In the genomic region with DNA sequence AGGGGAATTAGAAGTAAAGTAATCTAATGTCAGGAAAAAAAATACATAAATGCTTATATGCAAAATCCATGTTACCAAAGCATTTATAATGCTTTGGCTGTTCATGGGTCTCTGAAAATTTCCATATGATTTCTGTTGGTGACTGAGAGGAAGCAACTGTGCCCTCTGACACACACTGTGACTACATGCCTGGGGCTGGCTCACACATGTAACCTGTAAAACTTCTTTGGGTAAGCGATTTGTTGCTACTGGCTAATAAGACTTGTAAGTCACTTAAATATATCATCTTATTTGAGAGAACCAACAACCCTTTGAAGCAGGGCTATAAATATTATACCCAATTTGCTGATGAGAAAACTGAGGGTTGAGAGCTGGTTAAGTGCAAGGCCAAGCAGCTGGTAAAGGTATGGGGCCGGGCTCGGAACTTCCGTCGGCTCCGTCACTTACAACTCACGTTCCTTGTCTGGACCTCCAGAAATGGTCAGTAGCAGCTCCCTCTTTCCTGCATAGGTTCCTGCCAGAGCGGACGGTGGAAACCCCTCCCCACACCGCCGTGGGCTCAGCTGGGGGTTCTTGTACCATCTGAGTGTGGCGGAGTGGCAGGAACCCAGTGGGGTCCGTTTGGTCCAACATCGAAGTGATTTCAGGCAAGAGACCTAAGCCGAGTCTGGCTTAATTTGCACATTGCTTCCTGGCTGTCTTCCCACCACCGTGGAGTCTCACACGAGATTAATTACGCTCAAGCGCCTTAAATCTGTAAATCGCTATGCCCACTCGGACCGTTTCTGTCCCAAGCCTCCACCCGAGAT, we compare ENCODE assay signal across 8 cellular contexts. TPM values are rescaled to one million over a fixed set of nuclear protein-coding genes. Genes with fewer than 3 reads are reported as not detected.
DNase-seq lines count a peak whose midpoint lies in the region; ATAC-seq and TF ChIP-seq lines count a peak whose summit lies in the region.

No MANE protein-coding gene starts in this region.

- 12% methylated on average over 7 of the region's 23 CpGs for WGBS in suprapubic skin

- no peak for ATAC-seq in GM19467 (IDR thresholded peaks at IDR 0.05; ENCODE audit: unreplicated experiment)

- peak overlapping the region; percentile 83 for H3K4me3 ChIP-seq in suprapubic skin

- TF ChIP-seq EP300 in suprapubic skin (IDR thresholded peaks at IDR 0.05), result no peak

- no peaks in the 10 kb centered on the region for H3K9me3 ChIP-seq in suprapubic skin

- H3K27ac ChIP-seq in layer of hippocampus (ENCODE audit: low read depth, low read length), result peak overlapping the region; percentile 66
- peak overlapping the region; percentile 58 for H3K27ac ChIP-seq in suprapubic skin

- TF ChIP-seq CTCF in suprapubic skin (IDR thresholded peaks at IDR 0.05), result no peak

- H3K36me3 ChIP-seq in suprapubic skin, result peaks cover 26% of the 10 kb centered on the region

- no peak for TF ChIP-seq POLR2A in suprapubic skin (IDR thresholded peaks at IDR 0.05)

- peak; percentile 27 for DNase-seq in Daoy (ENCODE audit: low read depth)
- peak; percentile 26 for DNase-seq in HT1080 (ENCODE audit: low read depth)
- DNase-seq in amniotic epithelial cell (ENCODE audit: low read depth), result peak; percentile 44
- DNase-seq in suprapubic skin (ENCODE audit: low spot score in 2 of 2), result no peak
- DNase-seq in NCI-H1694 treated with DMSO at 0.1 percent for 48 hours (lab: John Stamatoyannopoulos, UW), result no peak
- no peak for DNase-seq in NCI-H526 treated with DMSO at 0.1 percent for 48 hours (lab: John Stamatoyannopoulos, UW)

- H3K27me3 ChIP-seq in layer of hippocampus (ENCODE audit: control insufficient read depth, insufficient read depth, low read length) (no peaks in the 10 kb centered on the region), suprapubic skin (no peaks in the 10 kb centered on the region)

- H3K4me1 ChIP-seq in suprapubic skin, result peaks cover 34% of the 10 kb centered on the region

RNA-seq across cellular contexts. Expression of a gene that starts 0.7 kb away (rescaled TPM):
- 38.5 and 43.9 TPM in 2 replicates for total RNA-seq in Daoy (2014; rRNA removed; shearing (Covaris generic))
- total RNA-seq in HT1080 (2014; rRNA removed; shearing (Covaris generic)), result 71.0 and 78.0 TPM in 2 replicates
- 61.9 and 66.7 TPM in 2 replicates for polyA plus RNA-seq in HT1080 (2015; cell fraction: cytosol; rRNA removed)
- polyA plus RNA-seq in HT1080 (2015; cell fraction: nucleus; rRNA removed), result 43.0 and 44.7 TPM in 2 replicates
- total RNA-seq in suprapubic skin, result 10 to 100 TPM; 16.4 to 21.3 (median 20.2) TPM

RNA-seq across cellular contexts. Expression of a gene that starts 3.1 kb away (rescaled TPM):
- 10.9 and 22.6 TPM in 2 replicates for total RNA-seq in Daoy (2014; rRNA removed; shearing (Covaris generic))
- total RNA-seq in HT1080 (2014; rRNA removed; shearing (Covaris generic)), result 17.7 and 20.4 TPM in 2 replicates
- polyA plus RNA-seq in HT1080 (2015; cell fraction: cytosol; rRNA removed), result 9.0 and 11.5 TPM in 2 replicates
- 13.6 and 15.3 TPM in 2 replicates for polyA plus RNA-seq in HT1080 (2015; cell fraction: nucleus; rRNA removed)
- total RNA-seq in suprapubic skin, result 10 to 100 TPM; 14.6 to 19.0 (median 17.6) TPM

RNA-seq across cellular contexts. Expression of a gene that starts 21.8 kb away (rescaled TPM):
- 0.51 TPM in 1 of 2 replicates, not detected in the other for total RNA-seq in Daoy (2014; rRNA removed; shearing (Covaris generic))
- 0.13 TPM in 1 of 2 replicates, not detected in the other for total RNA-seq in HT1080 (2014; rRNA removed; shearing (Covaris generic))
- polyA plus RNA-seq in HT1080 (2015; cell fraction: cytosol; rRNA removed), result 0.50 TPM in 1 of 2 replicates, not detected in the other
- 0.26 and 0.61 TPM in 2 replicates for polyA plus RNA-seq in HT1080 (2015; cell fraction: nucleus; rRNA removed)
- not detected for total RNA-seq in suprapubic skin

RNA-seq across cellular contexts. Expression of a gene that starts 41.4 kb away (rescaled TPM):
- total RNA-seq in Daoy (2014; rRNA removed; shearing (Covaris generic)), result 19.1 and 52.1 TPM in 2 replicates
- 40.8 and 45.9 TPM in 2 replicates for total RNA-seq in HT1080 (2014; rRNA removed; shearing (Covaris generic))
- polyA plus RNA-seq in HT1080 (2015; cell fraction: cytosol; rRNA removed), result 24.6 and 33.4 TPM in 2 replicates
- 3.0 and 10.4 TPM in 2 replicates for polyA plus RNA-seq in HT1080 (2015; cell fraction: nucleus; rRNA removed)
- total RNA-seq in suprapubic skin, result 1 to 10 TPM in 2 of 4 donors, under 1 TPM in 1, not detected in 1; 0.62 to 3.6 (median 2.5) TPM

Comparison
In these comparisons a context has a peak if more than half of its experiments do, and no peak if none do; other contexts are left out.
1. DNase-seq: peak in Daoy (single experiment), HT1080 (single experiment) and amniotic epithelial cell (single experiment); none in suprapubic skin (0 of 2), NCI-H1694 treated with DMSO at 0.1 percent for 48 hours (single experiment) and NCI-H526 treated with DMSO at 0.1 percent for 48 hours (single experiment).